In genomic region chr3:177778633-177779032, GRCh38 we compare ENCODE assay signal across 14 cellular contexts.
DNase-seq lines count a peak whose midpoint lies in the region; ATAC-seq and TF ChIP-seq lines count a peak whose summit lies in the region.
"Had no signal": no experiment of that assay in that cellular context is flagged by ENCODE, and none has a peak within 500 bp of the region (broad histone marks: within the 10 kb centered on the region; RNA-seq: fewer than 3 reads in every experiment).

No MANE protein-coding gene starts in this region.

- H3K27ac ChIP-seq in upper lobe of right lung (peak overlapping the region; percentile 1), A673 (ENCODE audit: low read depth, low read length, poor library complexity, severe bottlenecking) (no peak overlapping the region)
- H3K27ac ChIP-seq: uterus had no signal

- H3K36me3 ChIP-seq in upper lobe of right lung, result no peaks in the 10 kb centered on the region
- H3K36me3 ChIP-seq in A673 (ENCODE audit: insufficient read depth, low read length, poor library complexity, severe bottlenecking), result no peaks in the 10 kb centered on the region
- H3K36me3 ChIP-seq: uterus had no signal

- no peak overlapping the region for H3K4me3 Mint-ChIP-seq in stimulated activated naive CD8-positive, alpha-beta T cell treated with anti-CD3 and anti-CD28 coated beads, Interleukin-15, Interleukin-2, amounts not matched to agents 100 ng/mL and 50 ng/mL, for 24 hours
- H3K4me3 Mint-ChIP-seq: activated T-cell treated with anti-CD3 and anti-CD28 coated beads, Interleukin-2, amount 50 U/mL, for 4 hours had no signal

- H3K4me1 ChIP-seq in upper lobe of right lung, result peaks cover 36% of the 10 kb centered on the region
- H3K4me1 ChIP-seq in A673 (ENCODE audit: insufficient read depth, low read length, poor library complexity, severe bottlenecking), result peaks cover 27% of the 10 kb centered on the region

- peak overlapping the region; percentile 54 for H3K27ac Mint-ChIP-seq in stimulated activated naive CD8-positive, alpha-beta T cell treated with anti-CD3 and anti-CD28 coated beads, Interleukin-15, Interleukin-2, amounts not matched to agents 100 ng/mL and 50 ng/mL, for 24 hours

- no peak overlapping the region for H3K4me3 ChIP-seq in upper lobe of right lung
- H3K4me3 ChIP-seq in A673 (ENCODE audit: low read depth, low read length, poor library complexity, severe bottlenecking), result no peak overlapping the region
- H3K4me3 ChIP-seq: uterus had no signal

- H3K27me3 Mint-ChIP-seq in stimulated activated naive CD8-positive, alpha-beta T cell treated with anti-CD3 and anti-CD28 coated beads, Interleukin-15, Interleukin-2, amounts not matched to agents 100 ng/mL and 50 ng/mL, for 24 hours, result no peaks in the 10 kb centered on the region

- peaks cover 15% of the 10 kb centered on the region for H3K4me1 Mint-ChIP-seq in stimulated activated naive CD8-positive, alpha-beta T cell treated with anti-CD3 and anti-CD28 coated beads, Interleukin-15, Interleukin-2, amounts not matched to agents 100 ng/mL and 50 ng/mL, for 24 hours (ENCODE audit: low read depth)

- TF ChIP-seq CTCF in upper lobe of right lung (IDR thresholded peaks at IDR 0.05), result no peak
- TF ChIP-seq CTCF in A673 (conservative IDR thresholded peaks at IDR 0.05; ENCODE audit: low read depth, low read length), result no peak

- H3K27me3 ChIP-seq in upper lobe of right lung, result no peaks in the 10 kb centered on the region
- H3K27me3 ChIP-seq in A673 (replicated peaks; ENCODE audit: insufficient read depth, low read depth, low read length, poor library complexity), result no peaks in the 10 kb centered on the region
- H3K27me3 ChIP-seq: uterus had no signal

- ATAC-seq in stimulated activated naive CD8-positive, alpha-beta T cell treated with anti-CD3 and anti-CD28 coated beads, Interleukin-15, Interleukin-2, amounts not matched to agents 100 U/mL and 50 U/mL, for 24 hours, result no peak
- no peak for ATAC-seq in upper lobe of right lung
- ATAC-seq: activated CD4-positive, CD25-positive, alpha-beta regulatory T cell treated with anti-CD3 and anti-CD28 coated beads, Interleukin-2, amount 50 U/mL, for 24 hours; activated T-cell treated with anti-CD3 and anti-CD28 coated beads, Interleukin-2, amount 50 U/mL, for 4 hours had no signal

- no peaks in the 10 kb centered on the region for H3K9me3 Mint-ChIP-seq in stimulated activated naive CD8-positive, alpha-beta T cell treated with anti-CD3 and anti-CD28 coated beads, Interleukin-15, Interleukin-2, amounts not matched to agents 100 ng/mL and 50 ng/mL, for 24 hours
- H3K9me3 Mint-ChIP-seq: activated T-cell treated with anti-CD3 and anti-CD28 coated beads, Interleukin-2, amount 50 U/mL, for 4 hours had no signal

- intact Hi-C loops in upper lobe of right lung (cut with DNase I) (no loop called here), A673 (cut with micrococcal nuclease; ENCODE audit: unreplicated experiment) (loop anchor here (5.0 to 10.0 kb wide), 4 partner anchors 334 to 724 kb away; partner anchors contain the start of gene TBL1XR1)

- CTCF ChIA-PET in A673 (lab: Charles Lee), result no interaction called here

- no peak for DNase-seq in stimulated activated naive CD8-positive, alpha-beta T cell treated with anti-CD3 and anti-CD28 coated beads, Interleukin-15, Interleukin-2, amounts not matched to agents 100 U/mL and 50 U/mL, for 24 hours
- DNase-seq in NOMO-1 (lab: John Stamatoyannopoulos, UW; ENCODE audit: unreplicated experiment in 2 of 2) (peak; percentile 45 to 52), dermis blood vessel endothelial cell (peak; percentile 42), upper lobe of right lung (no peak), kidney glomerular epithelial cell (lab: John Stamatoyannopoulos, UW) (no peak), A673 (ENCODE audit: low spot score) (no peak)
- DNase-seq in stimulated activated CD4-positive, alpha-beta T cell treated with anti-CD3 and anti-CD28 coated beads, Interleukin-4, amount 100 ng/mL, for 24 hours, result no peak
- DNase-seq: activated T-cell treated with anti-CD3 and anti-CD28 coated beads, Interleukin-2, amount 50 U/mL, for 4 hours; DMS53; H7; NCI-H1436; uterus had no signal

- POLR2A ChIA-PET in A673 (lab: Charles Lee; ENCODE audit: low non-redundant PET), result no interaction called here

- no TSS peak for BruUV-seq in A673 (replicated peaks; lab: Mats Ljungman, UMichigan)

- H3K9me3 ChIP-seq in upper lobe of right lung, result no peaks in the 10 kb centered on the region
- no peaks in the 10 kb centered on the region for H3K9me3 ChIP-seq in A673 (ENCODE audit: low read depth, low read length, poor library complexity, severe bottlenecking)
- H3K9me3 ChIP-seq: uterus had no signal

- H3K36me3 Mint-ChIP-seq in stimulated activated naive CD8-positive, alpha-beta T cell treated with anti-CD3 and anti-CD28 coated beads, Interleukin-15, Interleukin-2, amounts not matched to agents 100 ng/mL and 50 ng/mL, for 24 hours (ENCODE audit: low read depth), result no peaks in the 10 kb centered on the region

Comparison
In these comparisons a context has a peak if more than half of its experiments do, and no peak if none do; other contexts are left out.
1. DNase-seq: peak in NOMO-1 (2 of 2) and dermis blood vessel endothelial cell (single experiment); none in stimulated activated naive CD8-positive, alpha-beta T cell treated with anti-CD3 and anti-CD28 coated beads, Interleukin-15, Interleukin-2, amounts not matched to agents 100 U/mL and 50 U/mL, for 24 hours (single experiment), upper lobe of right lung (single experiment), stimulated activated CD4-positive, alpha-beta T cell treated with anti-CD3 and anti-CD28 coated beads, Interleukin-4, amount 100 ng/mL, for 24 hours (single experiment), kidney glomerular epithelial cell (single experiment) and A673 (single experiment).